In genomic region chr1:121243913-121244312, GRCh38 we compare ENCODE assay signal across 1 cellular context. TPM values are rescaled to one million over a fixed set of nuclear protein-coding genes. Genes with fewer than 3 reads are reported as not detected.
"Had no signal": no experiment of that assay in that cellular context is flagged by ENCODE, and none has a peak within 500 bp of the region (broad histone marks: within the 10 kb centered on the region; RNA-seq: fewer than 3 reads in every experiment).

No MANE protein-coding gene starts in this region.

RNA-seq across cellular contexts. Expression of gene FAM72B, which starts 59.8 kb away (rescaled TPM):
- total RNA-seq: body of pancreas had no signal
